In genomic region chr18:2390158-2390557, GRCh38 we compare ENCODE assay signal across 21 cellular contexts.
DNase-seq lines count a peak whose midpoint lies in the region; ATAC-seq and TF ChIP-seq lines count a peak whose summit lies in the region.
"Had no signal": no experiment of that assay in that cellular context is flagged by ENCODE, and none has a peak within 500 bp of the region (broad histone marks: within the 10 kb centered on the region; RNA-seq: fewer than 3 reads in every experiment).

No MANE protein-coding gene starts in this region.

- H3K4me1 ChIP-seq in IMR-90 (ENCODE audit: control insufficient read depth, insufficient read depth, low read length) (no peaks in the 10 kb centered on the region), PC-3 (ENCODE audit: insufficient read depth, low read length) (no peaks in the 10 kb centered on the region)
- H3K4me1 ChIP-seq: Caco-2, HAP-1 had no signal

- H3K79me2 ChIP-seq in PC-3 (ENCODE audit: low read length) = no peaks in the 10 kb centered on the region

- no peak overlapping the region for H3K4me3 ChIP-seq in IMR-90 (ENCODE audit: insufficient read depth, low read depth, low read length)
- no peak overlapping the region for H3K4me3 ChIP-seq in PC-3 (ENCODE audit: low read length)
- H3K4me3 ChIP-seq: BLaER1, GM12878, HAP-1 had no signal

- no peak overlapping the region for H3K27ac ChIP-seq in IMR-90 (ENCODE audit: insufficient read depth, low read length)
- H3K27ac ChIP-seq in PC-3 (ENCODE audit: low read length) = no peak overlapping the region
- H3K27ac ChIP-seq: 22Rv1, BLaER1, C4-2B had no signal

- TF ChIP-seq POLR2A in IMR-90 (IDR thresholded peaks at IDR 0.05; ENCODE audit: low read depth, low read length) = no peak

- no peaks in the 10 kb centered on the region for H4K20me1 ChIP-seq in IMR-90 (ENCODE audit: insufficient read depth, low read length)
- no peaks in the 10 kb centered on the region for H4K20me1 ChIP-seq in PC-3 (ENCODE audit: low read length)
- H4K20me1 ChIP-seq: BLaER1 had no signal

- no peak overlapping the region for H4K5ac ChIP-seq in IMR-90 (ENCODE audit: low read depth, low read length)

- peak; percentile 2 for DNase-seq in NOMO-1 treated with DMSO at 0.1 percent for 48 hours (lab: John Stamatoyannopoulos, UW; ENCODE audit: unreplicated experiment)
- DNase-seq in NOMO-1 (lab: John Stamatoyannopoulos, UW; ENCODE audit: unreplicated experiment in 2 of 2) = no peak
- DNase-seq in IMR-90 = no peak
- DNase-seq in PC-3 = no peak
- peak; percentile 17 for DNase-seq in fibroblast of peridontal ligament (ENCODE audit: extremely low read depth)
- DNase-seq in NCI-H2171 treated with DMSO at 0.1 percent for 48 hours (lab: John Stamatoyannopoulos, UW) = no peak
- DNase-seq: Caco-2; CD4-positive, CD25-positive, alpha-beta regulatory T cell; CD8-positive, alpha-beta T cell; DMS 273 treated with DMSO at 0.1 percent for 48 hours; DMS79; EL; GDM1; HFFc6 had no signal

- POLR2A ChIA-PET in IMR-90 (lab: Charles Lee; ENCODE audit: unreplicated experiment) = no interaction called here
- POLR2A ChIA-PET in PC-3 (lab: Charles Lee; ENCODE audit: unreplicated experiment) = interaction anchor here (0.6 kb wide), 1 partner anchor 526 kb away, joined by 3 read pairs; no protein-coding TSS in a partner anchor

- intact Hi-C loops in IMR-90 (cut with micrococcal nuclease) (no loop called here), PC-3 (cut with micrococcal nuclease) (no loop called here)

- no peak overlapping the region for H2BK15ac ChIP-seq in IMR-90 (ENCODE audit: low read depth, low read length)

- no peak overlapping the region for H2AK5ac ChIP-seq in IMR-90 (ENCODE audit: low read depth, low read length)

- H4K91ac ChIP-seq in IMR-90 (ENCODE audit: insufficient read depth, low read depth, low read length) = no peak overlapping the region

- H3K27me3 ChIP-seq in IMR-90 (ENCODE audit: control insufficient read depth, insufficient read depth, low read length) (no peaks in the 10 kb centered on the region), PC-3 (ENCODE audit: low read length) (no peaks in the 10 kb centered on the region)
- H3K27me3 ChIP-seq: BLaER1 had no signal

- no peaks in the 10 kb centered on the region for H3K9me2 ChIP-seq in PC-3 (replicated peaks; ENCODE audit: low read length)

- H3K4ac ChIP-seq in IMR-90 (ENCODE audit: low read depth, low read length) = no peak overlapping the region

- H3K9me1 ChIP-seq in IMR-90 (ENCODE audit: insufficient read depth, low read length) = no peaks in the 10 kb centered on the region

- H2BK120ac ChIP-seq in IMR-90 (ENCODE audit: low read depth, low read length) = no peak overlapping the region

- TF ChIP-seq CTCF in IMR-90 (conservative IDR thresholded peaks at IDR 0.05; ENCODE audit: low read depth, low read length) (no peak), PC-3 (conservative IDR thresholded peaks at IDR 0.05; ENCODE audit: low read depth, low read length) (no peak)

- BruUV-seq in IMR-90 (replicated peaks; lab: Mats Ljungman, UMichigan) = no TSS peak
- BruUV-seq in PC-3 (replicated peaks; lab: Mats Ljungman, UMichigan) = no TSS peak

- H3K79me1 ChIP-seq in IMR-90 (ENCODE audit: low read depth in 1 of 2, low read length in 2 of 2) = no peaks in the 10 kb centered on the region

- WGBS in IMR-90 (ENCODE audit: extremely low coverage in 2 of 2, insufficient read length in 1 of 2), 2 experiments = no CpG with 5 or more reads among the region's 1 CpG

- dilution Hi-C loops in IMR-90 (cut with HindIII; ENCODE audit: low sequenced_read_pairs, unreplicated experiment) = no loop called here

- H3K9me3 ChIP-seq in IMR-90 (ENCODE audit: control insufficient read depth, insufficient read depth, low read length) (no peaks in the 10 kb centered on the region), PC-3 (ENCODE audit: low read length) (peaks cover 19% of the 10 kb centered on the region; the same call in 1 of the 2 replicates)
- H3K9me3 ChIP-seq: HAP-1 had no signal

- H3K14ac ChIP-seq in IMR-90 (replicated peaks; ENCODE audit: low read depth, low read length) = no peak overlapping the region

- no peaks in the 10 kb centered on the region for H3K36me3 ChIP-seq in IMR-90 (ENCODE audit: control insufficient read depth, insufficient read depth, low read length)
- no peaks in the 10 kb centered on the region; the same call in 1 of the 2 replicates for H3K36me3 ChIP-seq in PC-3 (ENCODE audit: low read depth, low read length)
- H3K36me3 ChIP-seq: BLaER1, HAP-1 had no signal

- H3K23ac ChIP-seq in IMR-90 (ENCODE audit: low read depth, low read length) = no peak overlapping the region

- no peak overlapping the region for H3K4me2 ChIP-seq in IMR-90 (ENCODE audit: low read depth, low read length)
- H3K4me2 ChIP-seq in PC-3 (ENCODE audit: low read length) = no peak overlapping the region
- H3K4me2 ChIP-seq: BLaER1 had no signal

- H2BK5ac ChIP-seq in IMR-90 (ENCODE audit: low read depth, low read length, poor library complexity, severe bottlenecking) = no peak overlapping the region

- ATAC-seq in IMR-90 (ENCODE audit: low read depth) (no peak), PC-3 (no peak), GM21447 (IDR thresholded peaks at IDR 0.05; ENCODE audit: unreplicated experiment) (no peak), HG02759 (IDR thresholded peaks at IDR 0.05; ENCODE audit: unreplicated experiment) (no peak)
- ATAC-seq: CD8-positive, alpha-beta T cell; GM12878 had no signal

- CTCF ChIA-PET in IMR-90 (lab: Yijun Ruan, JAX) = no interaction called here
- CTCF ChIA-PET in PC-3 (lab: Charles Lee) = no interaction called here

- H2AFZ ChIP-seq in IMR-90 (replicated peaks; ENCODE audit: low read length, poor library complexity) (no peak overlapping the region), PC-3 (ENCODE audit: low read length) (0 out of 2 replicates have a peak overlapping the region, but pooled peaks have one; percentile 29)

- peaks cover 4% of the 10 kb centered on the region for H3F3A ChIP-seq in PC-3 (ENCODE audit: low read length, unreplicated experiment)

- H3K56ac ChIP-seq in IMR-90 (ENCODE audit: extremely low read depth, insufficient read depth, low read length) = no peak overlapping the region

- H2AK9ac ChIP-seq in IMR-90 (replicated peaks; ENCODE audit: low read depth, low read length, poor library complexity) = no peak overlapping the region

- H2BK20ac ChIP-seq in IMR-90 (ENCODE audit: low read depth, low read length) = no peak overlapping the region

- H4K8ac ChIP-seq in IMR-90 (ENCODE audit: low read depth in 2 of 2, low read length in 2 of 2) = no peak overlapping the region

- H3K18ac ChIP-seq in IMR-90 (ENCODE audit: low read depth, low read length) = no peak overlapping the region

- H3K9ac ChIP-seq in IMR-90 (ENCODE audit: low read depth, low read length) = no peak overlapping the region
- no peak overlapping the region for H3K9ac ChIP-seq in PC-3 (ENCODE audit: low read length)
- H3K9ac ChIP-seq: BLaER1 had no signal

- no peak for TF ChIP-seq RAD21 in IMR-90 (IDR thresholded peaks at IDR 0.05; ENCODE audit: low read length)

- in situ Hi-C loops in IMR-90 (cut with MboI; ENCODE audit: low sequenced_read_pairs) = no loop called here

TF ChIP-seq in IMR-90, 13 proteins besides CTCF, POLR2A, EP300 and RAD21:
- TF ChIP-seq USF2 (IDR thresholded peaks at IDR 0.05; ENCODE audit: low read depth, low read length) = no peak
- 0 out of 2 replicates have a peak, but pooled peaks have one; percentile 31 for TF ChIP-seq CEBPB (IDR thresholded peaks at IDR 0.05; ENCODE audit: low read depth, low read length)

Comparison
In these comparisons a context has a peak if more than half of its experiments do, and no peak if none do; other contexts are left out.
1. DNase-seq: peak in NOMO-1 treated with DMSO at 0.1 percent for 48 hours (single experiment) and fibroblast of peridontal ligament (single experiment); none in NOMO-1 (0 of 2), IMR-90 (single experiment), PC-3 (single experiment) and NCI-H2171 treated with DMSO at 0.1 percent for 48 hours (single experiment).